Comparison of ENCODE assay signal across 19 cellular contexts in the genomic region with DNA sequence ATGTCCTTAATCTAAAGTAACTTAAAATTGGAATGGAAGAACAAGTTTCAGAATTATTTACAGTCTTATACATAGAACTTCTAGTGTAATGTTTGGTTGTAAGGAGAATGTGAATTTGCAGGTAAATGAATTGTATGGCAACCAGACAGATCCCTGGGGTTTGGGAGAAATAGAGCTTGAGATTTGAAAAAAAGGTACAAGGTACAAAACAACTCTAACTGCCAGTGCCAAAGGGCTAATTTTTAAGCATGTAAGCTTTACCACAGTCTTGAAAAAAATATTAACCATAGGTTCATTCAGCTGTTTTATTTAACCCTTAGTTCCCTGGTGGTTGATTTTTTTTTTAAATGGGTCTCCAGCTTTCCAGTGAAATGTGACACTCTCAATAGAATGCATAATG.
"Had no signal": no experiment of that assay in that cellular context is flagged by ENCODE, and none has a peak within 500 bp of the region (broad histone marks: within the 10 kb centered on the region; RNA-seq: fewer than 3 reads in every experiment).

No MANE protein-coding gene starts in this region.

- FAIRE-seq: keratinocyte, TTC549 had no signal

- H3K27ac Mint-ChIP-seq: activated B cell treated with CpG ODN at 0.5 μM for 24 hours; activated CD4-positive, alpha-beta T cell treated with anti-CD3 and anti-CD28 coated beads, Interleukin-2, amount 10 ng/mL, durations not matched to agents 24 days and 14 days; neural progenitor cell had no signal

- H3K4me3 Mint-ChIP-seq: activated B cell treated with CpG ODN at 0.5 μM for 24 hours; activated CD4-positive, alpha-beta T cell treated with anti-CD3 and anti-CD28 coated beads, Interleukin-2, amount 10 ng/mL, durations not matched to agents 24 days and 14 days; brain; central memory CD8-positive, alpha-beta T cell; neural progenitor cell had no signal

- H3K4me1 Mint-ChIP-seq: brain; central memory CD8-positive, alpha-beta T cell; neural progenitor cell had no signal

- H3K9me3 Mint-ChIP-seq: activated B cell treated with CpG ODN at 0.5 μM for 24 hours; brain; central memory CD8-positive, alpha-beta T cell; neural progenitor cell had no signal

- H3K36me3 ChIP-seq: thoracic aorta had no signal

- H3K4me3 ChIP-seq: coronary artery, neural progenitor cell, right lobe of liver, smooth muscle cell, thoracic aorta, upper lobe of right lung had no signal

- H3K27me3 ChIP-seq: neural progenitor cell, right lobe of liver, upper lobe of right lung had no signal

- H3K27me3 Mint-ChIP-seq: activated B cell treated with CpG ODN at 0.5 μM for 24 hours; activated CD4-positive, alpha-beta T cell treated with anti-CD3 and anti-CD28 coated beads, Interleukin-2, amount 10 ng/mL, durations not matched to agents 24 days and 14 days; brain; central memory CD8-positive, alpha-beta T cell had no signal

- H3K9ac ChIP-seq: neural progenitor cell had no signal

- DNase-seq: activated B cell treated with CpG ODN at 0.5 μM for 24 hours; activated CD4-positive, alpha-beta T cell treated with anti-CD3 and anti-CD28 coated beads, Interleukin-2, amount 10 ng/mL, durations not matched to agents 24 days and 14 days; activated CD8-positive, alpha-beta memory T cell treated with anti-CD3 and anti-CD28 coated beads for 24 hours; activated naive CD4-positive, alpha-beta T cell treated with anti-CD3 and anti-CD28 coated beads, Interleukin-2, amount 50 U/mL, for 16 hours; effector CD4-positive, alpha-beta T cell; foreskin fibroblast; hippocampal formation; left ventricle myocardium superior; right lobe of liver; T-helper 2 cell; upper lobe of right lung had no signal

- H2AFZ ChIP-seq: neural progenitor cell had no signal

- H3K4me1 ChIP-seq: neural progenitor cell, upper lobe of right lung had no signal

- H3K27ac ChIP-seq: coronary artery, right lobe of liver, thoracic aorta, upper lobe of right lung had no signal

- H3K9me3 ChIP-seq: right lobe of liver, thoracic aorta, upper lobe of right lung had no signal

- H3K4me2 ChIP-seq: neural progenitor cell had no signal

- ATAC-seq: left ventricle myocardium superior, upper lobe of right lung had no signal
